8 cellular contexts compared by ENCODE assay signal in genomic region chr21:17793675-17794123, GRCh38. TPM values are rescaled to one million over a fixed set of nuclear protein-coding genes. Genes with fewer than 3 reads are reported as not detected.
DNase-seq lines count a peak whose midpoint lies in the region; ATAC-seq, FAIRE-seq and TF ChIP-seq lines count a peak whose summit lies in the region.

No MANE protein-coding gene starts in this region.

- H3K27me3 ChIP-seq in KMS-11 (ENCODE audit: insufficient read depth, low read depth) (no peaks in the 10 kb centered on the region), skeletal muscle tissue (ENCODE audit: control insufficient read depth in 3 of 3, insufficient read depth in 3 of 3, low read length in 3 of 3) (no peaks in the 10 kb centered on the region), trophoblast cell (ENCODE audit: insufficient read depth, low read length) (no peaks in the 10 kb centered on the region), body of pancreas (no peaks in the 10 kb centered on the region)
- H3K27me3 ChIP-seq in effector memory CD4-positive, alpha-beta T cell (replicated peaks; ENCODE audit: control insufficient read depth, insufficient read depth, low read length, poor library complexity, severe bottlenecking) = no peaks in the 10 kb centered on the region

- H2BK120ac ChIP-seq in trophoblast cell (ENCODE audit: insufficient read depth, low read length, poor library complexity) = no peak overlapping the region

- no peaks in the 10 kb centered on the region for H3K9me3 ChIP-seq in effector memory CD4-positive, alpha-beta T cell (ENCODE audit: control insufficient read depth, low read length)
- no peaks in the 10 kb centered on the region for H3K9me3 ChIP-seq in skeletal muscle tissue (ENCODE audit: control insufficient read depth in 3 of 3, low read length in 3 of 3)
- H3K9me3 ChIP-seq in trophoblast cell (ENCODE audit: insufficient read depth, low read depth, low read length) = no peaks in the 10 kb centered on the region
- H3K9me3 ChIP-seq in body of pancreas = no peaks in the 10 kb centered on the region

- H3K23ac ChIP-seq in trophoblast cell (ENCODE audit: low read length) = no peak overlapping the region

- intact Hi-C loops in body of pancreas (cut with DNase I) = no loop called here

- no peak overlapping the region for H4K91ac ChIP-seq in trophoblast cell (ENCODE audit: low read depth, low read length)

- no CpG with 5 or more reads among the region's 1 CpG for WGBS in trophoblast cell (ENCODE audit: extremely low coverage, insufficient coverage, insufficient read length)
- WGBS in body of pancreas, 2 donors = 65 to 89% methylated on average over 1 of the region's 1 CpG

- ATAC-seq in GM21423 (IDR thresholded peaks at IDR 0.05; ENCODE audit: unreplicated experiment) (peak; percentile 57), body of pancreas (no peak)

- no peak for TF ChIP-seq POLR2A in body of pancreas (IDR thresholded peaks at IDR 0.05)

- H3K4me3 ChIP-seq in KMS-11 (IDR thresholded peaks at IDR 0.05; ENCODE audit: insufficient read depth, low read depth, low read length) (no peak overlapping the region), skeletal muscle tissue (ENCODE audit: low read length in 3 of 3) (peak overlapping the region; percentile 19 to 65 (median 49)), trophoblast cell (ENCODE audit: low read depth, low read length) (no peak overlapping the region), body of pancreas (no peak overlapping the region)
- peak overlapping the region; percentile 40 for H3K4me3 ChIP-seq in effector memory CD4-positive, alpha-beta T cell (ENCODE audit: insufficient read depth, low read depth, low read length, poor library complexity, severe bottlenecking)

- no peak overlapping the region for H3K18ac ChIP-seq in trophoblast cell (ENCODE audit: low read length)

- H2BK5ac ChIP-seq in trophoblast cell (ENCODE audit: low read depth, low read length, poor library complexity) = no peak overlapping the region

- no peak overlapping the region for H4K12ac ChIP-seq in trophoblast cell (ENCODE audit: low read depth, low read length)

- H3K79me2 ChIP-seq in KMS-11 (ENCODE audit: insufficient read depth, low read depth) = no peaks in the 10 kb centered on the region
- no peaks in the 10 kb centered on the region for H3K79me2 ChIP-seq in trophoblast cell (ENCODE audit: control insufficient read depth, insufficient read depth, low read length, poor library complexity)

- FAIRE-seq in D721Med (lab: Jason Lieb, UNC) = peak; percentile 38

- peaks cover 97% of the 10 kb centered on the region for H3K4me1 ChIP-seq in KMS-11 (ENCODE audit: low read depth, poor library complexity, severe bottlenecking)
- peaks cover 43% of the 10 kb centered on the region for H3K4me1 ChIP-seq in effector memory CD4-positive, alpha-beta T cell (ENCODE audit: control insufficient read depth, insufficient read depth, low read length, poor library complexity, severe bottlenecking)
- peaks cover 0 to 10% (median 0%) of the 10 kb centered on the region in 3 donors for H3K4me1 ChIP-seq in skeletal muscle tissue (ENCODE audit: control insufficient read depth in 3 of 3, insufficient read depth in 3 of 3, low read length in 3 of 3)
- no peaks in the 10 kb centered on the region for H3K4me1 ChIP-seq in trophoblast cell (ENCODE audit: control insufficient read depth in 1 of 2, insufficient read depth in 2 of 2, low read length in 2 of 2)
- no peaks in the 10 kb centered on the region for H3K4me1 ChIP-seq in body of pancreas

- no peak overlapping the region for H4K8ac ChIP-seq in trophoblast cell (ENCODE audit: low read depth, low read length)

- H4K20me1 ChIP-seq in KMS-11 (ENCODE audit: insufficient read depth) = no peaks in the 10 kb centered on the region

- H3K9ac ChIP-seq in KMS-11 (peak overlapping the region; percentile 50; the same call in 1 of the 2 replicates), skeletal muscle tissue (ENCODE audit: low read depth in 1 of 3, low read length in 3 of 3) (peak overlapping the region in 1 of 3 donors; percentile 17), trophoblast cell (ENCODE audit: low read length) (no peak overlapping the region)

- H2BK12ac ChIP-seq in trophoblast cell (ENCODE audit: low read length) = no peak overlapping the region

- H3K27ac ChIP-seq in KMS-11 (peak overlapping the region; percentile 70), skeletal muscle tissue (ENCODE audit: low read depth, low read length) (peak overlapping the region; percentile 32), trophoblast cell (ENCODE audit: low read depth, low read length) (no peak overlapping the region), body of pancreas (peak overlapping the region in 1 of 4 donors; percentile 49)
- H3K27ac ChIP-seq in effector memory CD4-positive, alpha-beta T cell (ENCODE audit: insufficient read depth, low read length, poor library complexity, severe bottlenecking) = peak overlapping the region; percentile 83

- TF ChIP-seq CTCF in D721Med (IDR thresholded peaks at IDR 0.05; ENCODE audit: insufficient read depth, missing control alignments) = no peak
- no peak for TF ChIP-seq CTCF in KMS-11 (conservative IDR thresholded peaks at IDR 0.05; ENCODE audit: low read depth, low read length)
- TF ChIP-seq CTCF in body of pancreas (IDR thresholded peaks at IDR 0.05) = no peak

- H3K4ac ChIP-seq in trophoblast cell (ENCODE audit: low read depth, low read length) = no peak overlapping the region

- no peaks in the 10 kb centered on the region for H3K79me1 ChIP-seq in trophoblast cell (ENCODE audit: low read length)

- H3K4me2 ChIP-seq in KMS-11 (peak overlapping the region; percentile 88), trophoblast cell (ENCODE audit: low read length) (no peak overlapping the region)

- H2AK5ac ChIP-seq in trophoblast cell (ENCODE audit: low read length) = no peak overlapping the region

- H3K14ac ChIP-seq in trophoblast cell (ENCODE audit: low read length) = no peak overlapping the region

- H3K36me3 ChIP-seq in KMS-11 (ENCODE audit: insufficient read depth) (no peaks in the 10 kb centered on the region), skeletal muscle tissue (ENCODE audit: control insufficient read depth in 3 of 3, insufficient read depth in 3 of 3, low read length in 3 of 3) (peaks cover 2 to 5% (median 3%) of the 10 kb centered on the region in 3 donors), trophoblast cell (ENCODE audit: control insufficient read depth in 1 of 2, insufficient read depth in 2 of 2, low read length in 2 of 2) (peaks cover 7 to 9% of the 10 kb centered on the region in 2 experiments), body of pancreas (replicated peaks in 1 of 2; ENCODE audit: insufficient read depth in 1 of 2, low read depth in 2 of 2) (no peaks in the 10 kb centered on the region)
- peaks cover 9% of the 10 kb centered on the region for H3K36me3 ChIP-seq in effector memory CD4-positive, alpha-beta T cell (ENCODE audit: control insufficient read depth, insufficient read depth, low read length)

- DNase-seq in D721Med (ENCODE audit: insufficient read length, low spot score) (no peak), trophoblast cell (no peak), NCI-H187 (lab: John Stamatoyannopoulos, UW) (no peak), body of pancreas (no peak)
- DNase-seq in effector memory CD4-positive, alpha-beta T cell = no peak

- H2AFZ ChIP-seq in KMS-11 (ENCODE audit: low read depth) = peak overlapping the region; percentile 24; the same call in 1 of the 2 replicates
- no peak overlapping the region for H2AFZ ChIP-seq in trophoblast cell (ENCODE audit: insufficient read depth, low read length, poor library complexity)

RNA-seq across cellular contexts. Expression of gene C21orf91, which starts 25.5 kb away (rescaled TPM):
- total RNA-seq in skeletal muscle tissue (9.9 TPM), body of pancreas (1 to 10 TPM; 2.0 to 7.0 TPM)
- 55.9 and 57.7 TPM in 2 replicates for polyA plus RNA-seq in trophoblast cell (2013)

Comparison
In these comparisons a context has a peak if more than half of its experiments do, and no peak if none do; other contexts are left out.
1. H3K4me3 ChIP-seq: peak in effector memory CD4-positive, alpha-beta T cell (single experiment) and skeletal muscle tissue (3 of 3); none in KMS-11 (single experiment), trophoblast cell (single experiment) and body of pancreas (0 of 2).